In genomic region chr1:93749487-93749886, GRCh38 we compare ENCODE assay signal across 18 cellular contexts.
DNase-seq lines count a peak whose midpoint lies in the region; ATAC-seq, FAIRE-seq and TF ChIP-seq lines count a peak whose summit lies in the region.
"Had no signal": no experiment of that assay in that cellular context is flagged by ENCODE, and none has a peak within 500 bp of the region (broad histone marks: within the 10 kb centered on the region; RNA-seq: fewer than 3 reads in every experiment).

No MANE protein-coding gene starts in this region.

- no peak for TF ChIP-seq POLR2A in A549 (IDR thresholded peaks at IDR 0.05; ENCODE audit: low read length)

- no peak for FAIRE-seq in A549 (lab: Jason Lieb, UNC)
- FAIRE-seq: HTR-8/SVneo had no signal

- H3K79me2 ChIP-seq in OCI-LY7 (ENCODE audit: insufficient read depth, low read depth, low read length), result no peaks in the 10 kb centered on the region

- no peak overlapping the region for H3K27ac ChIP-seq in A549
- H3K27ac ChIP-seq in OCI-LY7 (ENCODE audit: low read depth, low read length, poor library complexity, severe bottlenecking), result peak overlapping the region; percentile 90
- H3K27ac ChIP-seq: psoas muscle, skin epidermis had no signal

- no peak overlapping the region for H3K4me3 ChIP-seq in A549
- peak overlapping the region; percentile 32 for H3K4me3 ChIP-seq in OCI-LY7 (ENCODE audit: low read depth, low read length, poor library complexity, severe bottlenecking)
- H3K4me3 ChIP-seq: psoas muscle, skin epidermis had no signal

- H3K4me3 Mint-ChIP-seq in immature natural killer cell, result peak overlapping the region in 2 of 5 donors; percentile 76 to 78
- H3K4me3 Mint-ChIP-seq: CD4-positive, alpha-beta T cell; central memory CD8-positive, alpha-beta T cell had no signal

- H3K36me3 Mint-ChIP-seq in immature natural killer cell, result peaks cover 4 to 11% (median 4%) of the 10 kb centered on the region in 3 donors

- peak overlapping the region; percentile 92 to 97 (median 94) for H3K27ac Mint-ChIP-seq in immature natural killer cell
- H3K27ac Mint-ChIP-seq: CD4-positive, alpha-beta T cell had no signal

- peaks cover 0 to 2% (median 0%) of the 10 kb centered on the region in 6 donors for H3K9me3 Mint-ChIP-seq in immature natural killer cell
- H3K9me3 Mint-ChIP-seq: CD4-positive, alpha-beta T cell had no signal

- TF ChIP-seq CTCF in A549 (IDR thresholded peaks at IDR 0.05) (no peak), OCI-LY7 (conservative IDR thresholded peaks at IDR 0.05; ENCODE audit: low read length) (no peak)

- ATAC-seq in A549, result no peak
- ATAC-seq in HG02759 (IDR thresholded peaks at IDR 0.05; ENCODE audit: unreplicated experiment), result peak; percentile 10
- no peak for ATAC-seq in GM21737 (IDR thresholded peaks at IDR 0.05; ENCODE audit: unreplicated experiment)
- no peak for ATAC-seq in GM21786 (IDR thresholded peaks at IDR 0.05; ENCODE audit: unreplicated experiment)
- ATAC-seq: esophagus mucosa, psoas muscle had no signal

- H3K36me3 ChIP-seq in OCI-LY7 (ENCODE audit: insufficient read depth, low read length), result peaks cover 3% of the 10 kb centered on the region; the same call in 1 of the 2 replicates

- CTCF ChIA-PET in A549 (lab: Yijun Ruan, JAX), result interaction anchor here (0.9 to 1.2 kb wide), 4 partner anchors 9 to 53 kb away, joined by 3 to 4 read pairs (median 4); no protein-coding TSS in a partner anchor
- CTCF ChIA-PET in OCI-LY7 (lab: Charles Lee; ENCODE audit: unreplicated experiment), result interaction anchor here (0.6 to 2.0 kb wide), 7 partner anchors 26 to 120 kb away, joined by 3 to 10 read pairs (median 5); no protein-coding TSS in a partner anchor

- peaks cover 2 to 18% (median 13%) of the 10 kb centered on the region in 3 donors for H3K27me3 Mint-ChIP-seq in immature natural killer cell (ENCODE audit: low read depth in 3 of 3)
- H3K27me3 Mint-ChIP-seq: CD4-positive, alpha-beta T cell had no signal

- intact Hi-C loops in OCI-LY7 (cut with micrococcal nuclease; ENCODE audit: unreplicated experiment), result no loop called here

- H2AFZ ChIP-seq in OCI-LY7 (ENCODE audit: low read length), result peak overlapping the region; percentile 66; the same call in 1 of the 2 replicates

- POLR2A ChIA-PET in A549 (lab: Yijun Ruan, JAX), result no interaction called here
- POLR2A ChIA-PET in OCI-LY7 (lab: Charles Lee), result interaction anchor here (0.7 to 2.6 kb wide), 15 partner anchors 9 to 103 kb away, joined by 3 to 17 read pairs (median 5); no protein-coding TSS in a partner anchor

- peaks cover 21% of the 10 kb centered on the region for H3K4me1 ChIP-seq in A549
- H3K4me1 ChIP-seq in OCI-LY7 (ENCODE audit: insufficient read depth, low read length, poor library complexity, severe bottlenecking), result peaks cover 53% of the 10 kb centered on the region

- H3K4me1 Mint-ChIP-seq in immature natural killer cell, result peaks cover 46 to 55% of the 10 kb centered on the region in 2 donors

- TF ChIP-seq EP300 in A549 (IDR thresholded peaks at IDR 0.05), result no peak

- H3K9me2 ChIP-seq in OCI-LY7 (ENCODE audit: insufficient read depth, low read length), result no peaks in the 10 kb centered on the region

- DNase-seq in A549 (ENCODE audit: low read depth in 1 of 2, low spot score in 1 of 2) (no peak), OCI-LY7 (ENCODE audit: low spot score) (peak; percentile 31), immature natural killer cell (peak in 1 of 3 donors; percentile 31), EL (no peak)
- DNase-seq in activated CD4-positive, CD25-positive, alpha-beta regulatory T cell treated with anti-CD3 and anti-CD28 coated beads, Interleukin-2, amount 50 U/mL, for 72 hours, result no peak
- DNase-seq: activated CD4-positive, alpha-beta T cell treated with anti-CD3 and anti-CD28 coated beads for 4 hours; activated effector memory CD4-positive, alpha-beta T cell treated with anti-CD3 and anti-CD28 coated beads, Interleukin-2, amount 50 U/mL, for 16 hours; amygdala; CD4-positive, alpha-beta T cell; NCI-H2227 treated with DMSO at 0.1 percent for 48 hours; psoas muscle had no signal

- H3K4me2 ChIP-seq in A549 (peak overlapping the region; percentile 23; the same call in 1 of the 3 replicates), OCI-LY7 (ENCODE audit: low read length) (peak overlapping the region; percentile 64)

- H4K20me1 ChIP-seq in OCI-LY7 (ENCODE audit: insufficient read depth, low read length), result no peaks in the 10 kb centered on the region

- TF ChIP-seq RAD21 in A549 (conservative IDR thresholded peaks at IDR 0.05 in 1 of 2, IDR thresholded peaks at IDR 0.05 in 1 of 2), result no peak

- peaks cover 18% of the 10 kb centered on the region for H3K9me3 ChIP-seq in A549
- peaks cover 24% of the 10 kb centered on the region; the same call in 1 of the 2 replicates for H3K9me3 ChIP-seq in OCI-LY7 (ENCODE audit: low read length)
- H3K9me3 ChIP-seq: psoas muscle had no signal

- WGBS in A549 (ENCODE audit: missing lambda C conversion rate), result 88% methylated on average over 6 of the region's 6 CpGs

- no TSS peak for BruUV-seq in OCI-LY7 (replicated peaks; lab: Mats Ljungman, UMichigan)

TF ChIP-seq in A549, 52 proteins besides CTCF, POLR2A, EP300 and RAD21 (continues in another document):
- TF ChIP-seq ATOH8 (CRISPR knock-in tag; IDR thresholded peaks at IDR 0.05; ENCODE audit: low read depth) (no peak), HMGXB4 (CRISPR knock-in tag; IDR thresholded peaks at IDR 0.05; ENCODE audit: borderline replicate concordance) (no peak), ZC3H11A (IDR thresholded peaks at IDR 0.05) (no peak), CHD4 (IDR thresholded peaks at IDR 0.05; ENCODE audit: borderline replicate concordance) (no peak), HEYL (CRISPR knock-in tag; IDR thresholded peaks at IDR 0.05) (no peak), EHMT2 (IDR thresholded peaks at IDR 0.05; ENCODE audit: low read depth) (no peak), RARB (CRISPR knock-in tag; IDR thresholded peaks at IDR 0.05) (no peak), KDM1A (IDR thresholded peaks at IDR 0.05; ENCODE audit: low read depth) (no peak), RCOR1 (IDR thresholded peaks at IDR 0.05; ENCODE audit: low read depth, low read length) (no peak), SREBF2 (IDR thresholded peaks at IDR 0.05) (no peak), JUN (IDR thresholded peaks at IDR 0.05) (no peak), HOXB5 (CRISPR knock-in tag; IDR thresholded peaks at IDR 0.05) (no peak), MAZ (IDR thresholded peaks at IDR 0.05; ENCODE audit: borderline replicate concordance, low read depth, low read length) (no peak), REST (IDR thresholded peaks at IDR 0.05) (no peak), BCL3 (IDR thresholded peaks at IDR 0.05) (no peak)
